ENCODE assay signal across 10 cellular contexts in genomic region chr15:96353378-96353930, GRCh38. TPM values are rescaled to one million over a fixed set of nuclear protein-coding genes. Genes with fewer than 3 reads are reported as not detected.
DNase-seq lines count a peak whose midpoint lies in the region; ATAC-seq and TF ChIP-seq lines count a peak whose summit lies in the region.
"Had no signal": no experiment of that assay in that cellular context is flagged by ENCODE, and none has a peak within 500 bp of the region (broad histone marks: within the 10 kb centered on the region; RNA-seq: fewer than 3 reads in every experiment).

No MANE protein-coding gene starts in this region.

- H3K79me2 ChIP-seq in hepatocyte = peaks cover 18% of the 10 kb centered on the region

- peaks cover 0 to 96% (median 94%) of the 10 kb centered on the region in 11 experiments; a peak in 19 of 22 replicates for H4K20me1 ChIP-seq in BLaER1 treated with 17β-estradiol and CSF1 and Interleukin-3, amounts not matched to agents 10 nM and 100 nM
- H4K20me1 ChIP-seq in hepatocyte (ENCODE audit: insufficient read depth, poor library complexity, severe bottlenecking) = peaks cover 31% of the 10 kb centered on the region

- H2AFZ ChIP-seq in hepatocyte = no peak overlapping the region

- peak overlapping the region in 3 of 10 experiments; percentile 10 to 43 (median 20); a peak in 2 of 20 replicates for H3K4me3 ChIP-seq in BLaER1 treated with 17β-estradiol and CSF1 and Interleukin-3, amounts not matched to agents 10 nM and 100 nM
- H3K4me3 ChIP-seq in astrocyte of the cerebellum (ENCODE audit: low read depth, low read length) = peak overlapping the region; percentile 58
- no peak overlapping the region for H3K4me3 ChIP-seq in hepatocyte
- H3K4me3 ChIP-seq in sigmoid colon = peak overlapping the region in 3 of 4 donors; percentile 50 to 70 (median 69)

- no peak overlapping the region for H3K9ac ChIP-seq in BLaER1 treated with 17β-estradiol and CSF1 and Interleukin-3, amounts not matched to agents 10 nM and 100 nM

- TF ChIP-seq POLR2A in sigmoid colon (IDR thresholded peaks at IDR 0.05) = no peak

- H3K9me2 ChIP-seq in hepatocyte (replicated peaks; ENCODE audit: insufficient read depth) = no peaks in the 10 kb centered on the region

- peaks cover 11 to 45% (median 37%) of the 10 kb centered on the region in 10 experiments; a peak in 17 of 20 replicates for H3K4me1 ChIP-seq in BLaER1 treated with 17β-estradiol and CSF1 and Interleukin-3, amounts not matched to agents 10 nM and 100 nM
- H3K4me1 ChIP-seq in hepatocyte (ENCODE audit: insufficient read depth) (peaks cover 5% of the 10 kb centered on the region), sigmoid colon (peaks cover 0 to 48% (median 27%) of the 10 kb centered on the region in 4 donors)

- peak overlapping the region in 10 of 11 experiments; percentile 72 to 94 (median 90); a peak in 17 of 22 replicates for H3K4me2 ChIP-seq in BLaER1 treated with 17β-estradiol and CSF1 and Interleukin-3, amounts not matched to agents 10 nM and 100 nM
- peak overlapping the region; percentile 98 for H3K4me2 ChIP-seq in hepatocyte

- TF ChIP-seq EP300 in sigmoid colon (IDR thresholded peaks at IDR 0.05) = no peak

- TF ChIP-seq CTCF in astrocyte of the cerebellum (IDR thresholded peaks at IDR 0.05; ENCODE audit: low read depth, low read length, missing control alignments) = no peak
- TF ChIP-seq CTCF in hepatocyte (IDR thresholded peaks at IDR 0.05; ENCODE audit: poor library complexity) = no peak
- no peak for TF ChIP-seq CTCF in sigmoid colon (IDR thresholded peaks at IDR 0.05)

- no peak overlapping the region for H3K27ac ChIP-seq in BLaER1 treated with 17β-estradiol and CSF1 and Interleukin-3, amounts not matched to agents 10 nM and 100 nM
- H3K27ac ChIP-seq in hepatocyte (no peak overlapping the region), sigmoid colon (peak overlapping the region; percentile 81 to 92 (median 87))

- H3K27me3 ChIP-seq in BLaER1 treated with 17β-estradiol and CSF1 and Interleukin-3, amounts not matched to agents 10 nM and 100 nM = peaks cover 99 to 100% (median 100%) of the 10 kb centered on the region in 11 experiments
- H3K27me3 ChIP-seq in hepatocyte (peaks cover 88% of the 10 kb centered on the region), sigmoid colon (peaks cover 0 to 8% (median 5%) of the 10 kb centered on the region in 3 donors)

- intact Hi-C loops in sigmoid colon (cut with DNase I) = no loop called here

- H3K36me3 ChIP-seq in BLaER1 treated with 17β-estradiol and CSF1 and Interleukin-3, amounts not matched to agents 10 nM and 100 nM = no peaks in the 10 kb centered on the region
- H3K36me3 ChIP-seq in hepatocyte (replicated peaks; ENCODE audit: insufficient read depth, low read depth) (no peaks in the 10 kb centered on the region), sigmoid colon (no peaks in the 10 kb centered on the region)

- no peak for DNase-seq in astrocyte of the cerebellum (ENCODE audit: low read depth)
- no peak for DNase-seq in hepatocyte (ENCODE audit: low spot score)
- DNase-seq in sigmoid colon = no peak
- DNase-seq in NCI-H2107 (lab: John Stamatoyannopoulos, UW) = no peak
- no peak for DNase-seq in hypothalamus (lab: John Stamatoyannopoulos, UW)
- DNase-seq in NCI-H2227 (lab: John Stamatoyannopoulos, UW; ENCODE audit: unreplicated experiment) = no peak
- DNase-seq: activated gamma-delta T cell, NCI-H1694 treated with DMSO at 0.1 percent for 48 hours had no signal

- ATAC-seq in HG03039 (IDR thresholded peaks at IDR 0.05; ENCODE audit: unreplicated experiment) = no peak

- 43% methylated on average over 25 of the region's 25 CpGs for WGBS in hepatocyte (ENCODE audit: low lambda C conversion rate, missing lambda C conversion rate)
- 40 to 74% methylated on average over 25 of the region's 25 CpGs for WGBS in sigmoid colon, 2 donors

- H3K9me3 ChIP-seq in BLaER1 treated with 17β-estradiol and CSF1 and Interleukin-3, amounts not matched to agents 10 nM and 100 nM (replicated peaks in 1 of 11) = peaks cover 0 to 5% (median 0%) of the 10 kb centered on the region in 11 experiments; a peak in 1 of 22 replicates
- H3K9me3 ChIP-seq in hepatocyte (ENCODE audit: low read depth) (no peaks in the 10 kb centered on the region), sigmoid colon (no peaks in the 10 kb centered on the region)

- in situ Hi-C loops in astrocyte of the cerebellum (cut with HindIII; ENCODE audit: low sequenced_read_pairs) = no loop called here

RNA-seq across cellular contexts. Expression of gene NR2F2, which starts 23.0 kb away (rescaled TPM):
- total RNA-seq in hepatocyte (16.5 and 23.0 TPM in 2 replicates), sigmoid colon (10 to 100 TPM; 24.0 to 47.9 (median 31.0) TPM)
- polyA plus RNA-seq in hepatocyte (27.9 and 28.3 TPM in 2 replicates), sigmoid colon (10 to 100 TPM; 12.6 to 20.0 (median 12.9) TPM)

Comparison
In these comparisons a context has a peak if more than half of its experiments do, and no peak if none do; other contexts are left out.
1. H3K27ac ChIP-seq: peak in sigmoid colon (4 of 4); none in BLaER1 treated with 17β-estradiol and CSF1 and Interleukin-3, amounts not matched to agents 10 nM and 100 nM (0 of 11) and hepatocyte (single experiment).